Comparison of ENCODE assay signal across 27 cellular contexts in genomic region chr6:119280080-119280479, GRCh38.
"Had no signal": no experiment of that assay in that cellular context is flagged by ENCODE, and none has a peak within 500 bp of the region (broad histone marks: within the 10 kb centered on the region; RNA-seq: fewer than 3 reads in every experiment).

No MANE protein-coding gene starts in this region.

- H3K27me3 ChIP-seq: Peyer's patch, SJSA1 had no signal

- H3K9me3 ChIP-seq: Peyer's patch, SJSA1 had no signal

- DNase-seq: activated CD4-positive, alpha-beta T cell treated with anti-CD3 and anti-CD28 coated beads for 1 hour; activated CD4-positive, alpha-beta T cell treated with anti-CD3 and anti-CD28 coated beads for 48 hours; activated CD4-positive, CD25-positive, alpha-beta regulatory T cell; activated CD8-positive, alpha-beta T cell treated with anti-CD3 and anti-CD28 coated beads for 36 hours; activated effector memory CD4-positive, alpha-beta T cell treated with Interleukin-2 at 50 U/mL for 16 hours; activated naive CD4-positive, alpha-beta T cell treated with anti-CD3 and anti-CD28 coated beads, Interleukin-2, amount 10 ng/mL, durations not matched to agents 7 days and 5 days; activated naive CD8-positive, alpha-beta T cell treated with anti-CD3 and anti-CD28 coated beads, Interleukin-2, amount 50 U/mL, for 24 hours; activated T-cell treated with anti-CD3 and anti-CD28 coated beads, Interleukin-2, amount 50 U/mL, for 1 hour; anterior cingulate cortex; Karpas-422; KBM-7; NCI-H1105; NCI-H1417 treated with DMSO at 0.1 percent for 48 hours; NCI-H187 treated with DMSO at 0.1 percent for 48 hours; NCI-H2081; NCI-H2171 treated with DMSO at 0.1 percent for 48 hours; NCI-H2227 treated with DMSO at 0.1 percent for 48 hours; NCI-H446 treated with DMSO at 0.1 percent for 48 hours; Peyer's patch; RPMI8226; SHP77 treated with DMSO at 0.1 percent for 48 hours; SW 1271; T-helper 1 cell; T-helper 2 cell; T-helper 9 cell had no signal

- H3K4me3 ChIP-seq: Peyer's patch, SJSA1 had no signal

- H3K4me1 ChIP-seq: Peyer's patch, SJSA1 had no signal

- H3K27ac ChIP-seq: Peyer's patch, SJSA1, VCaP had no signal

- H3K36me3 ChIP-seq: Peyer's patch, SJSA1 had no signal

- ATAC-seq: activated CD8-positive, alpha-beta T cell treated with anti-CD3 and anti-CD28 coated beads for 36 hours; activated naive CD8-positive, alpha-beta T cell treated with anti-CD3 and anti-CD28 coated beads, Interleukin-2, amount 50 U/mL, for 24 hours had no signal
